9 cellular contexts compared by ENCODE assay signal in genomic region chrX:20139966-20140365, GRCh38. TPM values are rescaled to one million over a fixed set of nuclear protein-coding genes. Genes with fewer than 3 reads are reported as not detected.
DNase-seq lines count a peak whose midpoint lies in the region; ATAC-seq and TF ChIP-seq lines count a peak whose summit lies in the region.
"Had no signal": no experiment of that assay in that cellular context is flagged by ENCODE, and none has a peak within 500 bp of the region (broad histone marks: within the 10 kb centered on the region; RNA-seq: fewer than 3 reads in every experiment).

No MANE protein-coding gene starts in this region.

- H3K27ac ChIP-seq in heart right ventricle (peak overlapping the region in 2 of 10 donors; percentile 4 to 15), right atrium auricular region (no peak overlapping the region), urinary bladder (ENCODE audit: low read depth) (no peak overlapping the region)

- DNase-seq in heart right ventricle = no peak
- DNase-seq in right atrium auricular region (ENCODE audit: low spot score) = no peak
- peak; percentile 48 for DNase-seq in amniotic epithelial cell (ENCODE audit: low read depth)
- DNase-seq in kidney tubule cell (ENCODE audit: low spot score) = peak; percentile 21
- no peak for DNase-seq in NCI-H2029 (lab: John Stamatoyannopoulos, UW)
- no peak for DNase-seq in sciatic nerve (ENCODE audit: low spot score)
- DNase-seq in activated CD4-positive, alpha-beta T cell treated with anti-CD3 and anti-CD28 coated beads, Interleukin-2, amount 50 U/mL, for 4 hours = no peak
- DNase-seq: activated gamma-delta T cell had no signal

- ATAC-seq in heart right ventricle (no peak), sciatic nerve (no peak)

- 59 to 64% methylated on average over 2 of the region's 2 CpGs for WGBS in heart right ventricle, 2 donors
- 35% methylated on average over 2 of the region's 2 CpGs for WGBS in urinary bladder

- H3K4me1 ChIP-seq in heart right ventricle = peaks cover 0 to 34% (median 17%) of the 10 kb centered on the region in 9 donors
- H3K4me1 ChIP-seq in right atrium auricular region = peaks cover 0 to 26% of the 10 kb centered on the region in 2 donors
- H3K4me1 ChIP-seq in urinary bladder (ENCODE audit: insufficient read depth) = no peaks in the 10 kb centered on the region

- H3K4me3 ChIP-seq in heart right ventricle (peak overlapping the region in 9 of 10 donors; percentile 75 to 90 (median 79)), right atrium auricular region (peak overlapping the region in 1 of 2 donors; percentile 93), urinary bladder (ENCODE audit: low read depth, low read length) (peak overlapping the region; percentile 14)

- no peak for TF ChIP-seq CTCF in heart right ventricle (IDR thresholded peaks at IDR 0.05)
- no peak for TF ChIP-seq CTCF in right atrium auricular region (IDR thresholded peaks at IDR 0.05)

- no peaks in the 10 kb centered on the region for H3K9me3 ChIP-seq in heart right ventricle
- H3K9me3 ChIP-seq in right atrium auricular region = no peaks in the 10 kb centered on the region

- H3K36me3 ChIP-seq in heart right ventricle = peaks cover 0 to 46% (median 5%) of the 10 kb centered on the region in 9 donors
- H3K36me3 ChIP-seq in right atrium auricular region = peaks cover 35% of the 10 kb centered on the region
- H3K36me3 ChIP-seq in urinary bladder (ENCODE audit: insufficient read depth) = no peaks in the 10 kb centered on the region

- H3K27me3 ChIP-seq in heart right ventricle (peaks cover 0 to 5% (median 0%) of the 10 kb centered on the region in 7 donors), right atrium auricular region (no peaks in the 10 kb centered on the region)

- intact Hi-C loops in heart right ventricle (cut with DNase I) = loop anchor here in 3 of 10 donors (10.0 kb wide), 2 partner anchors 125 to 235 kb away; partner anchors contain the start of gene RPS6KA3 (in 1 of the 3)
- intact Hi-C loops in sciatic nerve (cut with DNase I) = no loop called here

RNA-seq across cellular contexts. Expression of gene EIF1AX, which starts 1.7 kb away (rescaled TPM):
- total RNA-seq in heart right ventricle = 100 to 1,000 TPM in 1 of 10 donors, 10 to 100 TPM in 9; 46.0 to 107 (median 59.0) TPM
- polyA plus RNA-seq in heart right ventricle = 10 to 100 TPM; 17.8 to 59.8 TPM
- total RNA-seq in right atrium auricular region = 10 to 100 TPM; 31.5 to 39.8 TPM
- 69.3 TPM for total RNA-seq in urinary bladder
- 45.7 TPM for polyA plus RNA-seq in urinary bladder
- 82.4 TPM for total RNA-seq in sciatic nerve

RNA-seq across cellular contexts. Expression of gene MAP7D2, which starts 23.3 kb away (rescaled TPM):
- total RNA-seq in heart right ventricle = under 1 TPM; 0.19 to 0.82 (median 0.38) TPM
- under 1 TPM; 0.03 to 0.73 TPM for polyA plus RNA-seq in heart right ventricle
- total RNA-seq in right atrium auricular region = under 1 TPM; 0.24 to 0.56 TPM
- total RNA-seq in urinary bladder = 0.21 TPM
- polyA plus RNA-seq in urinary bladder = 0.46 TPM
- 0.22 TPM for total RNA-seq in sciatic nerve

Comparison
In these comparisons a context has a peak if more than half of its experiments do, and no peak if none do; other contexts are left out.
1. DNase-seq: peak in amniotic epithelial cell (single experiment) and kidney tubule cell (single experiment); none in heart right ventricle (0 of 2), right atrium auricular region (single experiment), NCI-H2029 (single experiment), sciatic nerve (single experiment) and activated CD4-positive, alpha-beta T cell treated with anti-CD3 and anti-CD28 coated beads, Interleukin-2, amount 50 U/mL, for 4 hours (0 of 2).